In genomic region chr12:83933615-83934014, GRCh38 we compare ENCODE assay signal across 11 cellular contexts.
"Had no signal": no experiment of that assay in that cellular context is flagged by ENCODE, and none has a peak within 500 bp of the region (broad histone marks: within the 10 kb centered on the region; RNA-seq: fewer than 3 reads in every experiment).

No MANE protein-coding gene starts in this region.

- H3K27ac ChIP-seq: GM23248 had no signal

- H3K9ac ChIP-seq: GM23248 had no signal

- FAIRE-seq: H1, H54 had no signal

- H3K9me3 ChIP-seq: HAP-1 had no signal

- DNase-seq: GM23248, GOT3, H7, H9, HCEC 1CT, HFFc6 had no signal

- H3K36me3 ChIP-seq: HAP-1 had no signal

- H3K4me2 ChIP-seq: GM23338 had no signal

- H3K4me1 ChIP-seq: HAP-1 had no signal

- H3K4me3 ChIP-seq: GM23248, GM23338, HAP-1 had no signal

- ATAC-seq: GM23338, HCT116 had no signal

- H2AFZ ChIP-seq: GM23248, GM23338 had no signal
